9 cellular contexts compared by ENCODE assay signal in the genomic region with DNA sequence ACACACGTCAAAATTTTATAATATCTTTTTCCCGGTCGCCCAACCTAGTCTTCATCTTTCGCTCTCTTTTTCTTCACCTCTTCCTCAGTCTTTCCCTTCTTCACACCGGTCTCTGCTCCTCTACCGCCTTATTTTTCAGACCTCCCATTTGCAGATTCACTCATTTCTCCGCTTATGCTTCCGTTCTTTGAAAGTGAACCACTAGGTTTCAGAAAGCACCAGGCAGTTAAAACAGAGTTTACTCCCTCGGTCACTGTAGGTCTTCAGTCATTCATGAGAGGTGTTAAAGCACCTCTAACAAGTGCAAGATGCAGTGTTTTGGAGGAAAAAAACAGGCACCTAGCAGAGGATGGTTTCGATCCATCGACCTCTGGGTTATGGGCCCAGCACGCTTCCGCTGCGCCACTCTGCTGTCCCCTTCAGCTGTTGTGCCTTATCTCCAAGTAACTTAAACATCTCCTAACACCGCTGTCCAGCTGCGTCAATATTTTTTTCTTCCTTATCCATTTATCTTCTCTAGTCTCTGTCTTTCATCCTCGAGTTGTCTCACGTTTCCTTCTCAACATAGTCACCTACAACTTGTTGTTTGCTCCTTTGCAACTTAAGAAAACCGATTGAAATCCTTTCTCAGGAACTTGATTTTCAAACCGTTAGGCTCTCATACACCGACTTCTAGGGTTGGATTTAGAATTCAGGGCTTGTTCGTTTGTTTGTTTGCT.
DNase-seq lines count a peak whose midpoint lies in the region; ATAC-seq and TF ChIP-seq lines count a peak whose summit lies in the region.
"Had no signal": no experiment of that assay in that cellular context is flagged by ENCODE, and none has a peak within 500 bp of the region (broad histone marks: within the 10 kb centered on the region; RNA-seq: fewer than 3 reads in every experiment).

No MANE protein-coding gene starts in this region.

- DNase-seq in DMS 273 (lab: John Stamatoyannopoulos, UW; ENCODE audit: unreplicated experiment), result peak; percentile 94
- peak; percentile 21 to 68 for DNase-seq in NCI-H526 (lab: John Stamatoyannopoulos, UW)
- DNase-seq in activated naive CD4-positive, alpha-beta T cell treated with anti-CD3 and anti-CD28 coated beads, Interleukin-2, amount 50 U/mL, for 72 hours (ENCODE audit: low spot score in 2 of 2), result peak; percentile 54 to 57
- DNase-seq in left lobe of liver (ENCODE audit: low spot score), result no peak
- no peak for DNase-seq in AML-193 (lab: John Stamatoyannopoulos, UW)
- no peak for DNase-seq in lower leg skin (ENCODE audit: low spot score in 2 of 2)

- no peaks in the 10 kb centered on the region for H3K36me3 Mint-ChIP-seq in activated naive CD4-positive, alpha-beta T cell treated with anti-CD3 and anti-CD28 coated beads, Interleukin-2, amount 50 U/mL, for 72 hours
- H3K36me3 Mint-ChIP-seq: activated naive CD4-positive, alpha-beta T cell treated with anti-CD3 and anti-CD28 coated beads, Interleukin-2, amount 50 U/mL, for 24 hours had no signal

- intact Hi-C loops in lower leg skin (cut with DNase I; ENCODE audit: low total_unique reads), result no loop called here

- no peak overlapping the region for H3K27ac Mint-ChIP-seq in activated naive CD4-positive, alpha-beta T cell treated with anti-CD3 and anti-CD28 coated beads, Interleukin-2, amount 50 U/mL, for 72 hours
- H3K27ac Mint-ChIP-seq: activated naive CD4-positive, alpha-beta T cell treated with anti-CD3 and anti-CD28 coated beads, Interleukin-2, amount 50 U/mL, for 24 hours had no signal

- no peak for TF ChIP-seq CTCF in lower leg skin (IDR thresholded peaks at IDR 0.05)

- 2 to 5% methylated on average over 22 of the region's 22 CpGs for whole genome bisulfite sequencing in lower leg skin, 2 donors

- peak; percentile 85 for ATAC-seq in GM19043 (IDR thresholded peaks at IDR 0.05; ENCODE audit: low read depth, unreplicated experiment)
- peak; percentile 65 for ATAC-seq in HG03095 (IDR thresholded peaks at IDR 0.05; ENCODE audit: unreplicated experiment)
- peak; percentile 91 to 98 for ATAC-seq in activated naive CD4-positive, alpha-beta T cell treated with anti-CD3 and anti-CD28 coated beads, Interleukin-2, amount 50 U/mL, for 72 hours
- peak; percentile 26 for ATAC-seq in left lobe of liver

- no peak overlapping the region for H3K4me3 ChIP-seq in lower leg skin (ENCODE audit: low read depth, poor library complexity, severe bottlenecking)

- H3K9me3 Mint-ChIP-seq in activated naive CD4-positive, alpha-beta T cell treated with anti-CD3 and anti-CD28 coated beads, Interleukin-2, amount 50 U/mL, for 72 hours, result no peaks in the 10 kb centered on the region
- H3K9me3 Mint-ChIP-seq: activated naive CD4-positive, alpha-beta T cell treated with anti-CD3 and anti-CD28 coated beads, Interleukin-2, amount 50 U/mL, for 24 hours had no signal

- no peak for TF ChIP-seq POLR2A in lower leg skin (IDR thresholded peaks at IDR 0.05)

Comparison
In these comparisons a context has a peak if more than half of its experiments do, and no peak if none do; other contexts are left out.
1. DNase-seq: peak in DMS 273 (single experiment), NCI-H526 (2 of 2) and activated naive CD4-positive, alpha-beta T cell treated with anti-CD3 and anti-CD28 coated beads, Interleukin-2, amount 50 U/mL, for 72 hours (2 of 2); none in left lobe of liver (single experiment), AML-193 (0 of 2) and lower leg skin (0 of 2).
2. ATAC-seq: peak in every context shown above with its lines; median percentile 94 in activated naive CD4-positive, alpha-beta T cell treated with anti-CD3 and anti-CD28 coated beads, Interleukin-2, amount 50 U/mL, for 72 hours; 85 in GM19043; 65 in HG03095; 26 in left lobe of liver.